23 cellular contexts compared by ENCODE assay signal in the genomic region with DNA sequence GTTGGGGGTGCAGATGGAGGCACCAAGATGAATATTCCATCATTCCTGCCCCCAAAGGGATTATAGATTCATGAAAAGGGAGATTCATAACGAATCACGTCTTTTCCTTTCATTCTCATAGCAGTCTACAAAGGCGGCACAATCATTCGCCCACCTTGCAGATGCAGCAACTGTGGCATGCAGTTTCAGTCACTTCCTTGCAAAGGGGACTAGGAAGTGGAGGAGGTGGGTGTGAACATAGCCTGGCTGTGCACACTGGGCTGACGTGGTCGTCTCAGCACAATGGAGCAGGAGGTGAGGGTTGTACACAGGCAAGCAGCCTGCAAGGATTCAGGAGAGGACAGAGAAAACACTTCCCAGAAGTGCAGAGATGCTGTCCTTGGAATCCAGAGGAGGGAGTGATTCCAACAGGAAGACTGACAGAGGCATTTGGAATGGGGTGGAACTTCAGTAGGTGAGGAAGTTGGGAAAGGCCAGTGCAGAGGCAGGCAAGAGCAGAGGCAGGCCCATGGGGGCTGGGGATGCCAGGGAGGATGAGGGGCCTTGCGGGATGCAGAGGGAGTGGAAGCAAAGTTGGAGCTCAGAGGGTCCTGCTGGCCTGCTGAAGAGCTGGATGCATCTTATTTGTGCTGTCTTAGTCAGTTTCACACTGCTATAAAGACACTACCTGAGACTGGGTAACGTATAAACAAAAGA. TPM values are rescaled to one million over a fixed set of nuclear protein-coding genes. Genes with fewer than 3 reads are reported as not detected.
DNase-seq lines count a peak whose midpoint lies in the region; ATAC-seq, FAIRE-seq and TF ChIP-seq lines count a peak whose summit lies in the region.
"Had no signal": no experiment of that assay in that cellular context is flagged by ENCODE, and none has a peak within 500 bp of the region (broad histone marks: within the 10 kb centered on the region; RNA-seq: fewer than 3 reads in every experiment).

No MANE protein-coding gene starts in this region.

- H3K27me3 ChIP-seq in bronchial epithelial cell (ENCODE audit: control insufficient read depth, insufficient read depth, low read length): no peaks in the 10 kb centered on the region
- H3K27me3 ChIP-seq in right cardiac atrium (ENCODE audit: control insufficient read depth, insufficient read depth): no peaks in the 10 kb centered on the region

- no peak overlapping the region for H3K27ac ChIP-seq in right cardiac atrium (ENCODE audit: low read length)
- H3K27ac ChIP-seq: A549 had no signal

- intact Hi-C loops in natural killer cell (cut with micrococcal nuclease): no loop called here
- intact Hi-C loops in right cardiac atrium (cut with DNase I): no loop called here

- 70% methylated on average over 8 of the region's 8 CpGs for WGBS in right cardiac atrium

- ATAC-seq in natural killer cell: peak in 2 of 3 donors; percentile 46 to 53
- ATAC-seq in stimulated activated effector memory CD8-positive, alpha-beta T cell treated with anti-CD3 and anti-CD28 coated beads, Interleukin-12 subunit alpha, Interleukin-12 subunit beta, amount 100 ng/mL, for 72 hours: no peak
- ATAC-seq in right cardiac atrium: no peak
- ATAC-seq: A549, Right ventricle myocardium inferior had no signal

- H3K27ac Mint-ChIP-seq in natural killer cell: peak overlapping the region in 1 of 2 donors; percentile 70
- H3K27ac Mint-ChIP-seq in stimulated activated effector memory CD8-positive, alpha-beta T cell treated with anti-CD3 and anti-CD28 coated beads, Interleukin-12 subunit alpha, Interleukin-12 subunit beta, amount 100 ng/mL, for 72 hours: no peak overlapping the region
- H3K27ac Mint-ChIP-seq: B cell, H9, HFFc6 had no signal

- DNase-seq in bronchial epithelial cell (ENCODE audit: low read depth): peak; percentile 35
- DNase-seq in epithelial cell of esophagus (ENCODE audit: low read depth): peak; percentile 21
- no peak for DNase-seq in natural killer cell
- DNase-seq in stimulated activated effector memory CD8-positive, alpha-beta T cell treated with anti-CD3 and anti-CD28 coated beads, Interleukin-12 subunit alpha, Interleukin-12 subunit beta, amount 100 ng/mL, for 72 hours (ENCODE audit: low spot score in 2 of 2): peak in 1 of 2 donors; percentile 34
- DNase-seq in activated CD4-positive, CD25-positive, alpha-beta regulatory T cell (lab: John Stamatoyannopoulos, UW): no peak
- DNase-seq in DMS153 (lab: John Stamatoyannopoulos, UW): no peak
- no peak for DNase-seq in right cardiac atrium
- DNase-seq in NCI-H2227 (lab: John Stamatoyannopoulos, UW; ENCODE audit: unreplicated experiment): no peak
- DNase-seq: EL, GF-D8, H9, HFFc6, Kasumi-1, NCI-H1694, NCI-H2081, NCI-H2171, NCI-H526, OCI-M1 had no signal

- H3K4me1 Mint-ChIP-seq in natural killer cell: peaks cover 28 to 34% of the 10 kb centered on the region in 2 donors
- H3K4me1 Mint-ChIP-seq in stimulated activated effector memory CD8-positive, alpha-beta T cell treated with anti-CD3 and anti-CD28 coated beads, Interleukin-12 subunit alpha, Interleukin-12 subunit beta, amount 100 ng/mL, for 72 hours: peaks cover 16% of the 10 kb centered on the region
- H3K4me1 Mint-ChIP-seq: H9 had no signal

- H3K4me3 Mint-ChIP-seq in natural killer cell: peak overlapping the region; percentile 49
- peak overlapping the region; percentile 12 for H3K4me3 Mint-ChIP-seq in stimulated activated effector memory CD8-positive, alpha-beta T cell treated with anti-CD3 and anti-CD28 coated beads, Interleukin-12 subunit alpha, Interleukin-12 subunit beta, amount 100 ng/mL, for 72 hours
- H3K4me3 Mint-ChIP-seq: B cell, H9, HFFc6 had no signal

- H3K36me3 Mint-ChIP-seq in natural killer cell: peaks cover 8% of the 10 kb centered on the region
- H3K36me3 Mint-ChIP-seq in stimulated activated effector memory CD8-positive, alpha-beta T cell treated with anti-CD3 and anti-CD28 coated beads, Interleukin-12 subunit alpha, Interleukin-12 subunit beta, amount 100 ng/mL, for 72 hours: no peaks in the 10 kb centered on the region

- no peak for FAIRE-seq in bronchial epithelial cell (lab: Jason Lieb, UNC)
- FAIRE-seq: A549, D721Med, RCC 7860 had no signal

- H3K9me3 Mint-ChIP-seq in natural killer cell: peaks cover 0 to 7% of the 10 kb centered on the region in 2 donors
- H3K9me3 Mint-ChIP-seq in stimulated activated effector memory CD8-positive, alpha-beta T cell treated with anti-CD3 and anti-CD28 coated beads, Interleukin-12 subunit alpha, Interleukin-12 subunit beta, amount 100 ng/mL, for 72 hours: peaks cover 3% of the 10 kb centered on the region

- H3K9me3 ChIP-seq in right cardiac atrium (ENCODE audit: control insufficient read depth, low read length): no peaks in the 10 kb centered on the region

- H3K27me3 Mint-ChIP-seq in natural killer cell (ENCODE audit: low read depth in 2 of 2): peaks cover 0 to 2% of the 10 kb centered on the region in 2 donors

- H3K36me3 ChIP-seq in bronchial epithelial cell (ENCODE audit: control insufficient read depth, insufficient read depth, low read length): no peaks in the 10 kb centered on the region

- no peaks in the 10 kb centered on the region for H3K4me1 ChIP-seq in right cardiac atrium (ENCODE audit: control insufficient read depth, insufficient read depth, low read length)
- H3K4me1 ChIP-seq: A549 had no signal

- TF ChIP-seq CTCF in bronchial epithelial cell (IDR thresholded peaks at IDR 0.05; ENCODE audit: insufficient read depth, low read length, severe bottlenecking): no peak
- TF ChIP-seq CTCF in epithelial cell of esophagus (IDR thresholded peaks at IDR 0.05; ENCODE audit: insufficient read depth, low read depth, low read length, missing control alignments): no peak
- no peak for TF ChIP-seq CTCF in natural killer cell (IDR thresholded peaks at IDR 0.05)

- no peak overlapping the region for H3K4me3 ChIP-seq in bronchial epithelial cell (ENCODE audit: low read depth, low read length)
- no peak overlapping the region for H3K4me3 ChIP-seq in epithelial cell of esophagus (ENCODE audit: low read length)
- H3K4me3 ChIP-seq in right cardiac atrium (ENCODE audit: low read length): no peak overlapping the region
- H3K4me3 ChIP-seq: A549 had no signal

RNA-seq across cellular contexts. Expression of a gene that starts 21.9 kb away (rescaled TPM):
- total RNA-seq in bronchial epithelial cell (71.3 and 104 TPM in 2 replicates), natural killer cell (100 to 1,000 TPM; 716 to 779 (median 736) TPM), right cardiac atrium (100 to 1,000 TPM; 141 to 158 (median 146) TPM)
- 100.0 TPM for polyA plus RNA-seq in right cardiac atrium

Comparison
In these comparisons a context has a peak if more than half of its experiments do, and no peak if none do; other contexts are left out.
1. DNase-seq: peak in bronchial epithelial cell (single experiment) and epithelial cell of esophagus (single experiment); none in natural killer cell (single experiment), activated CD4-positive, CD25-positive, alpha-beta regulatory T cell (0 of 4), DMS153 (single experiment), right cardiac atrium (0 of 3) and NCI-H2227 (single experiment).
2. ATAC-seq: peak in natural killer cell (2 of 3); none in stimulated activated effector memory CD8-positive, alpha-beta T cell treated with anti-CD3 and anti-CD28 coated beads, Interleukin-12 subunit alpha, Interleukin-12 subunit beta, amount 100 ng/mL, for 72 hours (single experiment) and right cardiac atrium (0 of 2).